In the genomic region with DNA sequence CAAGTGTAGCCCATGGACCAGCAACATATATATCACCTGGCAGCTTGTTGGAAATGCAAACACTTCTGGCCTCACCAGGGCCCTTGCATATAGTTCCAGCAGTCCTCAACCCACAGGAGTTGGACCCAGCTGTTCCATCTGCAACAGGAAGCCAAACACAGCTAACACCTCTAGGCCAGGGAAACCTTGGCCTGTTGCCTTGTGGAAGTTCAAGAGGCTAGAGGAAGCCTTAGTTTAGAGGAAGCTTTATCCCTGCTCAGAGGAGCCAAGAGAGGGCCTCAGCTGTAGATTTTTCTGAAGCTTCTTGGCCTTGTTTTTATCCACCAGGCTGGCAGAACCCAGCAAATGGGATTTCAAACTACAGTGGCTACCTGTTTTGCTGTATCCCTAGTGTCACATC, we compare ENCODE assay signal across 24 cellular contexts. TPM values are rescaled to one million over a fixed set of nuclear protein-coding genes. Genes with fewer than 3 reads are reported as not detected.
DNase-seq lines count a peak whose midpoint lies in the region; ATAC-seq, FAIRE-seq and TF ChIP-seq lines count a peak whose summit lies in the region.
"Had no signal": no experiment of that assay in that cellular context is flagged by ENCODE, and none has a peak within 500 bp of the region (broad histone marks: within the 10 kb centered on the region; RNA-seq: fewer than 3 reads in every experiment).

No MANE protein-coding gene starts in this region.

- in situ Hi-C loops in HepG2 (cut with HindIII; ENCODE audit: extremely low pct_ligation_motif_present, low pct_unique_long_range_greater_than_20kb) = no loop called here

- H3K36me3 ChIP-seq in liver (ENCODE audit: control insufficient read depth in 4 of 4, insufficient read depth in 3 of 4, low read depth in 1 of 4, low read length in 3 of 4) (peaks cover 0 to 3% (median 0%) of the 10 kb centered on the region in 4 donors), HepG2 (replicated peaks in 1 of 2; ENCODE audit: control insufficient read depth in 1 of 2, insufficient read depth in 2 of 2, low read length in 2 of 2) (no peaks in the 10 kb centered on the region), upper lobe of right lung (no peaks in the 10 kb centered on the region), OCI-LY7 (ENCODE audit: insufficient read depth, low read length) (no peaks in the 10 kb centered on the region)
- H3K36me3 ChIP-seq: tibial nerve had no signal

- no peaks in the 10 kb centered on the region for H4K20me1 ChIP-seq in HepG2 (ENCODE audit: insufficient read depth, low read length)
- H4K20me1 ChIP-seq in OCI-LY7 (ENCODE audit: insufficient read depth, low read length) = no peaks in the 10 kb centered on the region

- H3K79me2 ChIP-seq in HepG2 (ENCODE audit: insufficient read depth, low read length) (no peaks in the 10 kb centered on the region), OCI-LY7 (ENCODE audit: insufficient read depth, low read depth, low read length) (no peaks in the 10 kb centered on the region)

- H3K4me2 ChIP-seq in HepG2 (ENCODE audit: low read depth, low read length) (no peak overlapping the region), OCI-LY7 (ENCODE audit: low read length) (no peak overlapping the region)
- H3K4me2 ChIP-seq: KMS-11, SK-N-SH had no signal

- ATAC-seq in HepG2 (no peak), left cardiac atrium (peak; percentile 70 to 84), upper lobe of right lung (peak; percentile 71), GM18907 (IDR thresholded peaks at IDR 0.05; ENCODE audit: unreplicated experiment) (no peak)
- ATAC-seq: foreskin keratinocyte; natural killer cell treated with Interleukin-12 subunit alpha and Interleukin-12 subunit beta and Interleukin-15 and Interleukin-18, amount 100 ng/mL, for 72 hours; Panc1; WTC11 had no signal

- no peak for TF ChIP-seq POLR2A in HepG2 (IDR thresholded peaks at IDR 0.05; ENCODE audit: insufficient read depth in 1 of 2, low read depth in 2 of 2, low read length in 2 of 2)

- intact Hi-C loops in HepG2 (cut with micrococcal nuclease; ENCODE audit: unreplicated experiment) = no loop called here
- intact Hi-C loops in left cardiac atrium (cut with DNase I) = no loop called here
- intact Hi-C loops in upper lobe of right lung (cut with DNase I) = no loop called here
- intact Hi-C loops in OCI-LY7 (cut with micrococcal nuclease; ENCODE audit: unreplicated experiment) = no loop called here

- H2AFZ ChIP-seq in HepG2 (ENCODE audit: low read length) (no peak overlapping the region), OCI-LY7 (ENCODE audit: low read length) (no peak overlapping the region)

- H3K4me1 ChIP-seq in liver (ENCODE audit: control insufficient read depth in 4 of 4, insufficient read depth in 4 of 4, low read length in 3 of 4) = peaks cover 0 to 3% (median under 1%) of the 10 kb centered on the region in 4 donors
- H3K4me1 ChIP-seq in HepG2 (ENCODE audit: insufficient read depth, low read length) = no peaks in the 10 kb centered on the region
- H3K4me1 ChIP-seq in upper lobe of right lung = peaks cover 7% of the 10 kb centered on the region
- no peaks in the 10 kb centered on the region for H3K4me1 ChIP-seq in OCI-LY7 (ENCODE audit: insufficient read depth, low read length, poor library complexity, severe bottlenecking)
- H3K4me1 ChIP-seq: foreskin keratinocyte, tibial nerve had no signal

- BruUV-seq in HepG2 (replicated peaks; lab: Mats Ljungman, UMichigan) (no TSS peak), OCI-LY7 (replicated peaks; lab: Mats Ljungman, UMichigan) (no TSS peak)

- H3K4me3 ChIP-seq in liver (ENCODE audit: low read depth in 1 of 3, low read length in 3 of 3) (no peak overlapping the region), HepG2 (replicated peaks in 1 of 3; ENCODE audit: insufficient read depth in 1 of 3, low read depth in 2 of 3, low read length in 3 of 3) (no peak overlapping the region), upper lobe of right lung (no peak overlapping the region), OCI-LY7 (ENCODE audit: low read depth, low read length, poor library complexity, severe bottlenecking) (no peak overlapping the region)
- H3K4me3 ChIP-seq: skin epidermis, tibial nerve had no signal

- no peaks in the 10 kb centered on the region for H3K9me3 ChIP-seq in liver (ENCODE audit: control insufficient read depth in 4 of 4, low read length in 3 of 4)
- no peaks in the 10 kb centered on the region for H3K9me3 ChIP-seq in HepG2 (ENCODE audit: low read length)
- no peaks in the 10 kb centered on the region for H3K9me3 ChIP-seq in upper lobe of right lung
- H3K9me3 ChIP-seq in OCI-LY7 (ENCODE audit: low read length) = no peaks in the 10 kb centered on the region
- H3K9me3 ChIP-seq: SK-N-SH, tibial nerve had no signal

- no peak for TF ChIP-seq EP300 in HepG2 (IDR thresholded peaks at IDR 0.05; ENCODE audit: low read depth in 2 of 2, low read length in 2 of 2)
- TF ChIP-seq EP300 in HepG2 (CRISPR knock-in tag; IDR thresholded peaks at IDR 0.05; ENCODE audit: borderline replicate concordance) = no peak

- CTCF ChIA-PET in HepG2 (lab: Yijun Ruan, JAX; ENCODE audit: low intra/inter-chr PET ratio, low total read pairs) = no interaction called here
- CTCF ChIA-PET in OCI-LY7 (lab: Charles Lee; ENCODE audit: unreplicated experiment) = no interaction called here

- FAIRE-seq in HepG2 (lab: Jason Lieb, UNC) = no peak

- TF ChIP-seq RAD21 in liver (IDR thresholded peaks at IDR 0.05) = no peak
- TF ChIP-seq RAD21 in HepG2 (CRISPR knock-in tag; IDR thresholded peaks at IDR 0.05) = no peak

- H3K9me2 ChIP-seq in OCI-LY7 (ENCODE audit: insufficient read depth, low read length) = no peaks in the 10 kb centered on the region
- H3K9me2 ChIP-seq: SK-N-SH had no signal

- H3K9ac ChIP-seq in liver (ENCODE audit: low read depth in 1 of 2, low read length in 2 of 2) (no peak overlapping the region), HepG2 (ENCODE audit: insufficient read depth, low read depth, low read length) (no peak overlapping the region)
- H3K9ac ChIP-seq: KMS-11, SK-N-SH had no signal

- DNase-seq in HepG2 (ENCODE audit: low spot score) (no peak), NCI-H510A treated with DMSO at 0.1 percent for 48 hours (lab: John Stamatoyannopoulos, UW) (peak; percentile 74), left cardiac atrium (peak; percentile 54), upper lobe of right lung (no peak), OCI-LY7 (ENCODE audit: low spot score) (no peak), SW 1271 (lab: John Stamatoyannopoulos, UW) (no peak)
- DNase-seq: ACHN; activated CD4-positive, alpha-beta memory T cell treated with anti-CD3 and anti-CD28 coated beads for 36 hours; activated gamma-delta T cell treated with Interleukin-2 at 50 U/mL for 16 hours; activated T-cell treated with anti-CD3 and anti-CD28 coated beads for 4 hours; C1 segment of cervical spinal cord; foreskin keratinocyte; GOT3; midbrain; SK-N-SH; stimulated activated naive CD4-positive, alpha-beta T cell treated with Interleukin-2 at 50 U/mL for 16 hours had no signal

- POLR2A ChIA-PET in HepG2 (lab: Yijun Ruan, JAX) = no interaction called here
- POLR2A ChIA-PET in OCI-LY7 (lab: Charles Lee) = interaction anchor here (0.6 to 1.0 kb wide), 3 partner anchors 9 to 11 kb away, joined by 3 read pairs; no protein-coding TSS in a partner anchor

- H3K27ac ChIP-seq in liver (ENCODE audit: low read depth in 1 of 2, low read length in 2 of 2) (no peak overlapping the region), HepG2 (ENCODE audit: extremely low read length, insufficient read depth, low read length) (no peak overlapping the region), upper lobe of right lung (no peak overlapping the region), OCI-LY7 (ENCODE audit: low read depth, low read length, poor library complexity, severe bottlenecking) (no peak overlapping the region)
- H3K27ac ChIP-seq: foreskin keratinocyte, KMS-11, skin epidermis, tibial nerve had no signal

- H3K27me3 ChIP-seq in liver (ENCODE audit: control insufficient read depth in 4 of 4, insufficient read depth in 4 of 4, low read length in 3 of 4) (no peaks in the 10 kb centered on the region), HepG2 (ENCODE audit: control insufficient read depth in 1 of 2, insufficient read depth in 2 of 2, low read length in 2 of 2) (no peaks in the 10 kb centered on the region), upper lobe of right lung (no peaks in the 10 kb centered on the region)
- H3K27me3 ChIP-seq: foreskin keratinocyte, tibial nerve had no signal

- no peak for TF ChIP-seq CTCF in liver (IDR thresholded peaks at IDR 0.05; ENCODE audit: low read depth, low read length, missing input control)
- no peak for TF ChIP-seq CTCF in HepG2 (CRISPR knock-in tag; IDR thresholded peaks at IDR 0.05)
- TF ChIP-seq CTCF in upper lobe of right lung (IDR thresholded peaks at IDR 0.05) = no peak
- no peak for TF ChIP-seq CTCF in OCI-LY7 (conservative IDR thresholded peaks at IDR 0.05; ENCODE audit: low read length)

TF ChIP-seq in HepG2, 621 proteins besides CTCF, POLR2A, EP300 and RAD21 (continues in another document):
- no peak for TF ChIP-seq ARNT2 (CRISPR knock-in tag; IDR thresholded peaks at IDR 0.05; ENCODE audit: low read depth)

RNA-seq across cellular contexts. Expression of a gene that starts 11.4 kb away (rescaled TPM):
- total RNA-seq in liver (1 to 10 TPM; 2.1 to 8.9 TPM), HepG2 (2016; rRNA removed; fragmentation: Illumina TruSeq; extraction: Trizol) (4.0 and 4.1 TPM in 2 replicates), left cardiac atrium (10 to 100 TPM in 1 of 2 donors, 1 to 10 TPM in 1; 8.7 to 12.7 TPM), upper lobe of right lung (9.6 TPM), OCI-LY7 (2022) (10.9 and 12.3 TPM in 2 replicates)
- polyA plus RNA-seq in liver (10 to 100 TPM in 1 of 2 donors, 1 to 10 TPM in 1; 4.3 to 14.7 TPM), HepG2 (2011; rRNA removed) (4.6 and 4.9 TPM in 2 replicates)
- 5.4 and 19.3 TPM in 2 replicates for total RNA-seq in HepG2 (2016; cell fraction: cytosol; rRNA removed; fragmentation: Illumina TruSeq; extraction: Trizol; ENCODE audit: low read depth)
- 2.2 and 3.9 TPM in 2 replicates for total RNA-seq in HepG2 (2016; cell fraction: insoluble cytoplasmic fraction; rRNA removed; fragmentation: Illumina TruSeq; extraction: Trizol)
- total RNA-seq in HepG2 (2016; cell fraction: membrane; rRNA removed; fragmentation: Illumina TruSeq; extraction: Trizol) = 1.4 and 5.6 TPM in 2 replicates
- total RNA-seq in HepG2 (2016; cell fraction: nucleus; rRNA removed; fragmentation: Illumina TruSeq; extraction: Trizol) = 15.7 and 19.5 TPM in 2 replicates
- polyA plus RNA-seq in HepG2 (2011; cell fraction: cytosol; rRNA removed) = 4.4 and 5.7 TPM in 2 replicates
- polyA plus RNA-seq in HepG2 (2011; cell fraction: nucleus; rRNA removed) = 7.3 and 9.8 TPM in 2 replicates
- 10.3 and 12.5 TPM in 2 replicates for polyA plus RNA-seq in HepG2 (2012)
- 2.2 and 4.2 TPM in 2 replicates for polyA plus RNA-seq in HepG2 (2016; cell fraction: cytosol; fragmentation: Illumina TruSeq; extraction: Trizol; ENCODE audit: low read depth)
- polyA plus RNA-seq in HepG2 (2016; cell fraction: insoluble cytoplasmic fraction; fragmentation: Illumina TruSeq; extraction: Trizol; ENCODE audit: low read depth) = 3.4 and 5.6 TPM in 2 replicates
- 2.0 and 3.1 TPM in 2 replicates for polyA plus RNA-seq in HepG2 (2016; cell fraction: membrane; fragmentation: Illumina TruSeq; extraction: Trizol; ENCODE audit: low read depth)
- polyA plus RNA-seq in HepG2 (2016; cell fraction: nucleus; fragmentation: Illumina TruSeq; extraction: Trizol; ENCODE audit: insufficient read depth, low read depth) = 6.3 and 7.0 TPM in 2 replicates
- polyA minus RNA-seq in HepG2 (2011; rRNA and poly(A)+ RNA removed; ENCODE audit: low replicate concordance) = 5.6 TPM in 1 of 2 replicates, not detected in the other
- 4.3 and 21.2 TPM in 2 replicates for polyA minus RNA-seq in HepG2 (2011; cell fraction: cytosol; rRNA and poly(A)+ RNA removed)
- polyA minus RNA-seq in HepG2 (2011; cell fraction: nucleus; rRNA and poly(A)+ RNA removed) = 48.7 and 63.5 TPM in 2 replicates
- total RNA-seq in OCI-LY7 (2014; rRNA removed; shearing (Covaris generic)) = 2.3 and 5.0 TPM in 2 replicates

Comparison
In these comparisons a context has a peak if more than half of its experiments do, and no peak if none do; other contexts are left out.
1. ATAC-seq: peak in left cardiac atrium (2 of 2) and upper lobe of right lung (single experiment); none in HepG2 (single experiment) and GM18907 (single experiment).
2. DNase-seq: peak in NCI-H510A treated with DMSO at 0.1 percent for 48 hours (single experiment) and left cardiac atrium (single experiment); none in HepG2 (single experiment), upper lobe of right lung (single experiment), OCI-LY7 (single experiment) and SW 1271 (0 of 2).